ENCODE assay signal across 1 cellular context in genomic region chr14:99480856-99481744, GRCh38.
TF ChIP-seq lines count a peak whose summit lies in the region.

TSS of gene CCNK (plus strand) at chr14:99481409. CDS start at chr14:99492678, 11,269 bp downstream.
TSS of gene SETD3 (minus strand) at chr14:99480859. CDS start at chr14:99465805, 15,054 bp downstream.

TF ChIP-seq in H1, 55 proteins besides CTCF, POLR2A, EP300 and RAD21:
- no peak for TF ChIP-seq GABPA (IDR thresholded peaks at IDR 0.05; ENCODE audit: borderline replicate concordance, insufficient read depth, low read length)
- TF ChIP-seq TBP (IDR thresholded peaks at IDR 0.05; ENCODE audit: low read depth, low read length): peak; percentile 89
- TF ChIP-seq TEAD4 (IDR thresholded peaks at IDR 0.05; ENCODE audit: low read depth, low read length): peak; percentile 90
- no peak for TF ChIP-seq GTF2F1 (IDR thresholded peaks at IDR 0.05; ENCODE audit: borderline replicate concordance, low read depth, low read length)
- peak; percentile 72; the same call in 1 of the 2 replicates for TF ChIP-seq SP4 (IDR thresholded peaks at IDR 0.05; ENCODE audit: low read length)
- TF ChIP-seq TAF7 (optimal IDR thresholded peaks at IDR 0.05; ENCODE audit: borderline replicate concordance, low read depth, low read length): peak; percentile 81
- no peak for TF ChIP-seq RFX5 (IDR thresholded peaks at IDR 0.05; ENCODE audit: borderline replicate concordance, low read depth, low read length)
- TF ChIP-seq BRCA1 (IDR thresholded peaks at IDR 0.05; ENCODE audit: low read depth, low read length): no peak; the same call in 1 of the 2 replicates
- peak; percentile 97 for TF ChIP-seq KDM4A (IDR thresholded peaks at IDR 0.05; ENCODE audit: low read depth, low read length, severe bottlenecking)
- TF ChIP-seq BACH1 (IDR thresholded peaks at IDR 0.05; ENCODE audit: low read length): no peak
- no peak for TF ChIP-seq TCF12 (IDR thresholded peaks at IDR 0.05; ENCODE audit: low read depth, low read length)
- no peak for TF ChIP-seq MAFK (IDR thresholded peaks at IDR 0.05; ENCODE audit: low read depth, low read length)
- no peak for TF ChIP-seq E2F6 (IDR thresholded peaks at IDR 0.05)
- TF ChIP-seq HDAC6 (IDR thresholded peaks at IDR 0.05; ENCODE audit: low read depth, low read length): no peak
- TF ChIP-seq SP1 (IDR thresholded peaks at IDR 0.05; ENCODE audit: low read depth, low read length): peak; percentile 89
- no peak for TF ChIP-seq NANOG (IDR thresholded peaks at IDR 0.05; ENCODE audit: insufficient read depth, low read depth, low read length, poor library complexity, severe bottlenecking)
- TF ChIP-seq ASH2L (IDR thresholded peaks at IDR 0.05; ENCODE audit: low read length): peak; percentile 64
- TF ChIP-seq CHD2 (IDR thresholded peaks at IDR 0.05; ENCODE audit: low read length): no peak; the same call in none of the 2 replicates
- peak; percentile 70 for TF ChIP-seq SRF (IDR thresholded peaks at IDR 0.05; ENCODE audit: low read depth, low read length)
- TF ChIP-seq POU5F1 (IDR thresholded peaks at IDR 0.05; ENCODE audit: low read depth, low read length): no peak
- TF ChIP-seq RNF2 (IDR thresholded peaks at IDR 0.05; ENCODE audit: borderline replicate concordance, low read depth, low read length, missing control alignments, poor library complexity, severe bottlenecking): no peak
- TF ChIP-seq CREB1 (IDR thresholded peaks at IDR 0.05): peak; percentile 99
- TF ChIP-seq POLR2AphosphoS5 (IDR thresholded peaks at IDR 0.05; ENCODE audit: low read depth, low read length): peak; percentile 95
- TF ChIP-seq JUN (IDR thresholded peaks at IDR 0.05; ENCODE audit: low read depth, low read length): no peak
- no peak for TF ChIP-seq CTBP2 (IDR thresholded peaks at IDR 0.05; ENCODE audit: borderline replicate concordance, insufficient read depth, insufficient read length, low read length)
- TF ChIP-seq CBX8 (IDR thresholded peaks at IDR 0.05; ENCODE audit: borderline replicate concordance, low read depth, low read length): no peak
- no peak for TF ChIP-seq CHD1 (IDR thresholded peaks at IDR 0.05; ENCODE audit: low read depth, low read length)
- peak; percentile 94 for TF ChIP-seq TAF1 (IDR thresholded peaks at IDR 0.05; ENCODE audit: low read depth, low read length)
- no peak for TF ChIP-seq BCL11A (IDR thresholded peaks at IDR 0.05; ENCODE audit: low read depth in 2 of 2, low read length in 2 of 2)
- TF ChIP-seq MAX (IDR thresholded peaks at IDR 0.05): peak; percentile 9; the same call in 1 of the 2 replicates
- TF ChIP-seq SIX5 (IDR thresholded peaks at IDR 0.05; ENCODE audit: low read depth, low read length): no peak
- TF ChIP-seq YY1 (IDR thresholded peaks at IDR 0.05; ENCODE audit: low read depth, low read length): peak; percentile 98
- TF ChIP-seq KDM1A (IDR thresholded peaks at IDR 0.05; ENCODE audit: borderline replicate concordance, low read length): no peak
- no peak for TF ChIP-seq ZNF274 (IDR thresholded peaks at IDR 0.05; ENCODE audit: borderline replicate concordance, extremely low read depth, low read length)
- TF ChIP-seq SUZ12 (IDR thresholded peaks at IDR 0.05; ENCODE audit: low read length): no peak
- TF ChIP-seq JUND (IDR thresholded peaks at IDR 0.05; ENCODE audit: low read length): no peak; the same call in 1 of the 2 replicates
- no peak for TF ChIP-seq SAP30 (IDR thresholded peaks at IDR 0.05; ENCODE audit: insufficient read depth, insufficient replicate concordance, low read length)
- TF ChIP-seq EGR1 (IDR thresholded peaks at IDR 0.05; ENCODE audit: borderline replicate concordance, low read depth, low read length): peak; percentile 96
- TF ChIP-seq CEBPB (IDR thresholded peaks at IDR 0.05; ENCODE audit: low read depth, low read length): peak; percentile 96
- TF ChIP-seq RXRA (IDR thresholded peaks at IDR 0.05; ENCODE audit: insufficient read depth, low read depth, low read length): no peak
- no peak for TF ChIP-seq CHD7 (IDR thresholded peaks at IDR 0.05; ENCODE audit: insufficient replicate concordance, low read length)
- TF ChIP-seq NRF1 (IDR thresholded peaks at IDR 0.05; ENCODE audit: low read depth, low read length): no peak
- TF ChIP-seq EZH2 (IDR thresholded peaks at IDR 0.05; ENCODE audit: low read depth, low read length, severe bottlenecking): no peak
- TF ChIP-seq FOSL1 (IDR thresholded peaks at IDR 0.05; ENCODE audit: insufficient read depth, low read depth, low read length): no peak
- no peak; the same call in 1 of the 2 replicates for TF ChIP-seq RBBP5 (IDR thresholded peaks at IDR 0.05; ENCODE audit: borderline replicate concordance, low read depth, low read length)
- peak; percentile 95 for TF ChIP-seq PHF8 (conservative IDR thresholded peaks at IDR 0.05; ENCODE audit: low read depth, low read length)
- peak in 1 of 2 experiments; percentile 83; a peak in 1 of 4 replicates for TF ChIP-seq HDAC2 (IDR thresholded peaks at IDR 0.05; ENCODE audit: borderline replicate concordance in 1 of 2, low read depth in 2 of 2, low read length in 2 of 2)
- TF ChIP-seq SIN3A (conservative IDR thresholded peaks at IDR 0.05 in 1 of 2, IDR thresholded peaks at IDR 0.05 in 1 of 2; ENCODE audit: low read depth in 1 of 2, low read length in 2 of 2): peak in 1 of 2 experiments; percentile 47; a peak in 1 of 4 replicates
- TF ChIP-seq CBX5 (IDR thresholded peaks at IDR 0.05; ENCODE audit: low read depth, low read length): no peak
- no peak for TF ChIP-seq SIRT6 (IDR thresholded peaks at IDR 0.05; ENCODE audit: low read length)
- no peak for TF ChIP-seq USF2 (IDR thresholded peaks at IDR 0.05; ENCODE audit: low read length)
- TF ChIP-seq ATF3 (IDR thresholded peaks at IDR 0.05; ENCODE audit: insufficient read depth, low read depth, low read length): peak; percentile 71
- no peak for TF ChIP-seq ATF2 (IDR thresholded peaks at IDR 0.05; ENCODE audit: low read length)
- peak; percentile 37; the same call in 1 of the 2 replicates for TF ChIP-seq SP2 (IDR thresholded peaks at IDR 0.05; ENCODE audit: low read length)
- TF ChIP-seq KDM5A (IDR thresholded peaks at IDR 0.05; ENCODE audit: low read length): peak; percentile 99
